Comparison of ENCODE assay signal across 13 cellular contexts in the genomic region with DNA sequence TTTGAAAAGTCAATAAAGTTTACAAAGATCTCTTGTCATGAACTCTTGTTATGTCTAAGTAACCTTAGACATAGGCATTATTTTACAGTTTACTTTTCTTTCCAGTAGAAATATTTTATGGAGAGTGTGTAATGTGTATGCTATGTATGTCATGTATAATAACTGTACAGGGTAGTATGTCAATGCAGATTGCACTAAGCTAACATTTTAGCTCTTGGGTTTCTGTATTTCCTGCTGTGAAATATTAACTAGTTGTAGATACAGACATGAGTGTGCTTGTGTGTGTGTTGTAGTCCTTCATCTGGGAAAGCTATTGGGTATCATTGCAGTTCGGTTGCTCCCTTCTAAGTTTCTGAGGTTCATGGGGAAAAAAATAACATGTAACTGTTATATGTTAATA.
DNase-seq lines count a peak whose midpoint lies in the region; ATAC-seq, FAIRE-seq and TF ChIP-seq lines count a peak whose summit lies in the region.
"Had no signal": no experiment of that assay in that cellular context is flagged by ENCODE, and none has a peak within 500 bp of the region (broad histone marks: within the 10 kb centered on the region; RNA-seq: fewer than 3 reads in every experiment).

No MANE protein-coding gene starts in this region.

- peaks cover 6% of the 10 kb centered on the region for H3K27me3 Mint-ChIP-seq in glutamatergic neuron (ENCODE audit: unreplicated experiment)
- H3K27me3 Mint-ChIP-seq: activated naive CD4-positive, alpha-beta T cell treated with anti-CD3 and anti-CD28 coated beads, Interleukin-2, amount 50 U/mL, for 24 hours had no signal

- H3K4me2 ChIP-seq in SK-N-SH = peak overlapping the region; percentile 57; the same call in 1 of the 2 replicates
- H3K4me2 ChIP-seq: KMS-11 had no signal

- no peak overlapping the region for H2AFZ ChIP-seq in SK-N-SH (ENCODE audit: low read depth)

- no peak overlapping the region for H3K9ac ChIP-seq in SK-N-SH
- H3K9ac ChIP-seq: KMS-11 had no signal

- CTCF ChIA-PET in SK-N-SH (lab: Yijun Ruan, JAX) = interaction anchor here (0.9 to 1.5 kb wide), 3 partner anchors 9 to 283 kb away, joined by 3 to 4 read pairs (median 4); no protein-coding TSS in a partner anchor

- peak; percentile 84 for FAIRE-seq in GM19239 (lab: Jason Lieb, UNC)

- peak overlapping the region; percentile 16 for H3K27ac Mint-ChIP-seq in glutamatergic neuron (ENCODE audit: unreplicated experiment)
- H3K27ac Mint-ChIP-seq: activated naive CD4-positive, alpha-beta T cell treated with anti-CD3 and anti-CD28 coated beads, Interleukin-2, amount 50 U/mL, for 24 hours had no signal

- no peak for ATAC-seq in GM21390 (IDR thresholded peaks at IDR 0.05; ENCODE audit: unreplicated experiment)
- no peak for ATAC-seq in HG02885 (IDR thresholded peaks at IDR 0.05; ENCODE audit: poor library complexity, unreplicated experiment)

- H3K36me3 ChIP-seq in SK-N-SH (replicated peaks in 1 of 2; ENCODE audit: control insufficient read depth in 1 of 2, insufficient read depth in 2 of 2, low read length in 1 of 2) = no peaks in the 10 kb centered on the region
- H3K36me3 ChIP-seq: right atrium auricular region, stomach had no signal

- no peaks in the 10 kb centered on the region for H3K36me3 Mint-ChIP-seq in glutamatergic neuron (ENCODE audit: unreplicated experiment)
- H3K36me3 Mint-ChIP-seq: activated naive CD4-positive, alpha-beta T cell treated with anti-CD3 and anti-CD28 coated beads, Interleukin-2, amount 50 U/mL, for 24 hours; immature natural killer cell had no signal

- TF ChIP-seq CTCF in SK-N-SH (IDR thresholded peaks at IDR 0.05) (no peak), glutamatergic neuron (IDR thresholded peaks at IDR 0.05; ENCODE audit: partially characterized antibody, unreplicated experiment) (no peak)

- no peak overlapping the region for H3K4me3 Mint-ChIP-seq in glutamatergic neuron (ENCODE audit: unreplicated experiment)
- H3K4me3 Mint-ChIP-seq: activated naive CD4-positive, alpha-beta T cell treated with anti-CD3 and anti-CD28 coated beads, Interleukin-2, amount 50 U/mL, for 24 hours; immature natural killer cell had no signal

- intact Hi-C loops in posterior cingulate gyrus (cut with DNase I) = no loop called here

- POLR2A ChIA-PET in SK-N-SH (lab: Yijun Ruan, JAX) = interaction anchor here (0.8 to 1.3 kb wide), 2 partner anchors 10 to 213 kb away, joined by 3 to 5 read pairs; no protein-coding TSS in a partner anchor

- H4K20me1 ChIP-seq in SK-N-SH (ENCODE audit: insufficient read depth) = peaks cover 67% of the 10 kb centered on the region

- no peak for TF ChIP-seq EP300 in SK-N-SH (IDR thresholded peaks at IDR 0.05; ENCODE audit: borderline replicate concordance in 1 of 2, low read depth in 1 of 2, low read length in 1 of 2)

- H3K27me3 ChIP-seq in SK-N-SH (ENCODE audit: insufficient read depth) = no peaks in the 10 kb centered on the region
- H3K27me3 ChIP-seq: right atrium auricular region, stomach had no signal

- H3K4me1 ChIP-seq in SK-N-SH (ENCODE audit: control insufficient read depth in 1 of 2, insufficient read depth in 2 of 2, low read depth in 1 of 2, low read length in 1 of 2) = peaks cover 7 to 34% of the 10 kb centered on the region in 2 experiments; a peak in 3 of 4 replicates

- no peaks in the 10 kb centered on the region for H3K9me2 ChIP-seq in SK-N-SH

- peaks cover 12% of the 10 kb centered on the region for H3K9me3 Mint-ChIP-seq in glutamatergic neuron (ENCODE audit: unreplicated experiment)
- H3K9me3 Mint-ChIP-seq: activated naive CD4-positive, alpha-beta T cell treated with anti-CD3 and anti-CD28 coated beads, Interleukin-2, amount 50 U/mL, for 24 hours; immature natural killer cell had no signal

- no peak for DNase-seq in GM19239 (ENCODE audit: insufficient read length, low spot score)
- DNase-seq in SK-N-SH = no peak
- DNase-seq in glutamatergic neuron = no peak
- DNase-seq in renal cortical epithelial cell (ENCODE audit: low read depth) = peak; percentile 50
- DNase-seq in posterior cingulate gyrus = no peak
- DNase-seq: immature natural killer cell, NCI-H1694 treated with DMSO at 0.1 percent for 48 hours, stomach had no signal

- H3F3A ChIP-seq in SK-N-SH (replicated peaks; ENCODE audit: insufficient read depth) = peaks cover 13% of the 10 kb centered on the region

- H3K9me3 ChIP-seq in SK-N-SH = no peaks in the 10 kb centered on the region
- H3K9me3 ChIP-seq: right atrium auricular region, stomach had no signal

- H3K79me2 ChIP-seq in SK-N-SH (ENCODE audit: insufficient read depth) = peaks cover 99% of the 10 kb centered on the region

- peaks cover 38% of the 10 kb centered on the region for H3K4me1 Mint-ChIP-seq in glutamatergic neuron (ENCODE audit: low read depth, unreplicated experiment)

- WGBS in SK-N-SH (ENCODE audit: low lambda C conversion rate) = 56% methylated on average over 1 of the region's 1 CpG

- peak overlapping the region; percentile 46 to 89 for H3K27ac ChIP-seq in SK-N-SH (ENCODE audit: low read depth in 2 of 2, low read length in 1 of 2)
- H3K27ac ChIP-seq: KMS-11, stomach had no signal

- no peak overlapping the region; a peak in 1 of 4 replicates for H3K4me3 ChIP-seq in SK-N-SH (ENCODE audit: low read depth in 2 of 2, low read length in 1 of 2)
- H3K4me3 ChIP-seq: right atrium auricular region, stomach had no signal

- no peak for TF ChIP-seq RAD21 in SK-N-SH (IDR thresholded peaks at IDR 0.05; ENCODE audit: low read length)

TF ChIP-seq in SK-N-SH, 30 proteins besides CTCF, POLR2A, EP300 and RAD21:
- TF ChIP-seq GATA2 (CRISPR knock-in tag; IDR thresholded peaks at IDR 0.05) (no peak), SIN3A (IDR thresholded peaks at IDR 0.05; ENCODE audit: borderline replicate concordance, low read depth, low read length) (no peak), RCOR1 (IDR thresholded peaks at IDR 0.05; ENCODE audit: low read length) (no peak), TAF1 (IDR thresholded peaks at IDR 0.05; ENCODE audit: borderline replicate concordance, low read depth, low read length) (no peak), FOXM1 (IDR thresholded peaks at IDR 0.05; ENCODE audit: low read depth) (no peak)
